In genomic region chr20:56504373-56505005, GRCh38 we compare ENCODE assay signal across 11 cellular contexts. TPM values are rescaled to one million over a fixed set of nuclear protein-coding genes. Genes with fewer than 3 reads are reported as not detected.
A peak's percentile ranks its signal among the peaks of the same experiment; 100 is the strongest.
DNase-seq lines count a peak whose midpoint lies in the region; ATAC-seq and TF ChIP-seq lines count a peak whose summit lies in the region.
"Had no signal": no experiment of that assay in that cellular context is flagged by ENCODE, and none has a peak within 500 bp of the region (broad histone marks: within the 10 kb centered on the region; RNA-seq: fewer than 3 reads in every experiment).

No MANE protein-coding gene starts in this region.

- no TSS peak for BruUV-seq in Calu3 (replicated peaks; lab: Mats Ljungman, UMichigan)

- no peaks in the 10 kb centered on the region for H3K36me3 ChIP-seq in prostate gland

- no peaks in the 10 kb centered on the region for H3K27me3 Mint-ChIP-seq in Calu3 (ENCODE audit: unreplicated experiment)
- H3K27me3 Mint-ChIP-seq in activated T-helper 1 cell treated with anti-CD3 and anti-CD28 coated beads, Interleukin-12 subunit alpha, Interleukin-12 subunit beta, Interleukin-2, Interleukin-4 antibody, amounts not matched to agents 30 ng/mL and 10 ng/mL and 1 ng/mL, durations not matched to agents 14 hours and 24 hours and 36 hours (ENCODE audit: insufficient read depth), result no peaks in the 10 kb centered on the region
- H3K27me3 Mint-ChIP-seq: central memory CD8-positive, alpha-beta T cell had no signal

- 76% methylated on average over 9 of the region's 9 CpGs for WGBS in prostate gland

- H3K4me1 Mint-ChIP-seq in Calu3 (ENCODE audit: low read depth, unreplicated experiment), result no peaks in the 10 kb centered on the region
- no peaks in the 10 kb centered on the region for H3K4me1 Mint-ChIP-seq in activated T-helper 1 cell treated with anti-CD3 and anti-CD28 coated beads, Interleukin-12 subunit alpha, Interleukin-12 subunit beta, Interleukin-2, Interleukin-4 antibody, amounts not matched to agents 30 ng/mL and 10 ng/mL and 1 ng/mL, durations not matched to agents 14 hours and 24 hours and 36 hours (ENCODE audit: low read depth)

- H3K4me1 ChIP-seq in prostate gland (replicated peaks), result no peaks in the 10 kb centered on the region

- intact Hi-C loops in Calu3 (cut with micrococcal nuclease; ENCODE audit: unreplicated experiment), result no loop called here
- intact Hi-C loops in activated T-helper 1 cell treated with anti-CD3 and anti-CD28 coated beads, Interleukin-12 subunit alpha, Interleukin-12 subunit beta, Interleukin-2, Interleukin-4 antibody, amounts not matched to agents 30 ng/mL and 10 ng/mL and 1 ng/mL, durations not matched to agents 14 hours and 24 hours and 36 hours (cut with micrococcal nuclease), result loop anchor here (1.0 to 10.0 kb wide), 3 partner anchors 104 to 260 kb away; partner anchors contain the start of genes AURKA, CSTF1 and MC3R
- intact Hi-C loops in prostate gland (cut with DNase I), result no loop called here

- ATAC-seq in GM19467 (IDR thresholded peaks at IDR 0.05; ENCODE audit: unreplicated experiment) (no peak), HG02610 (IDR thresholded peaks at IDR 0.05; ENCODE audit: unreplicated experiment) (no peak)

- no peak overlapping the region for H3K27ac ChIP-seq in prostate gland

- H3K36me3 Mint-ChIP-seq in Calu3 (ENCODE audit: insufficient read depth, unreplicated experiment), result no peaks in the 10 kb centered on the region
- peaks cover 27% of the 10 kb centered on the region for H3K36me3 Mint-ChIP-seq in activated T-helper 1 cell treated with anti-CD3 and anti-CD28 coated beads, Interleukin-12 subunit alpha, Interleukin-12 subunit beta, Interleukin-2, Interleukin-4 antibody, amounts not matched to agents 30 ng/mL and 10 ng/mL and 1 ng/mL, durations not matched to agents 14 hours and 24 hours and 36 hours (ENCODE audit: low read depth)

- H3K4me3 Mint-ChIP-seq in Calu3 (ENCODE audit: low read depth, unreplicated experiment), result no peak overlapping the region
- no peak overlapping the region for H3K4me3 Mint-ChIP-seq in activated T-helper 1 cell treated with anti-CD3 and anti-CD28 coated beads, Interleukin-12 subunit alpha, Interleukin-12 subunit beta, Interleukin-2, Interleukin-4 antibody, amounts not matched to agents 30 ng/mL and 10 ng/mL and 1 ng/mL, durations not matched to agents 14 hours and 24 hours and 36 hours
- H3K4me3 Mint-ChIP-seq: central memory CD8-positive, alpha-beta T cell had no signal

- no peaks in the 10 kb centered on the region for H3K9me3 Mint-ChIP-seq in Calu3 (ENCODE audit: low read depth, unreplicated experiment)
- no peaks in the 10 kb centered on the region for H3K9me3 Mint-ChIP-seq in activated T-helper 1 cell treated with anti-CD3 and anti-CD28 coated beads, Interleukin-12 subunit alpha, Interleukin-12 subunit beta, Interleukin-2, Interleukin-4 antibody, amounts not matched to agents 30 ng/mL and 10 ng/mL and 1 ng/mL, durations not matched to agents 14 hours and 24 hours and 36 hours
- H3K9me3 Mint-ChIP-seq: central memory CD8-positive, alpha-beta T cell had no signal

- TF ChIP-seq CTCF in Calu3 (IDR thresholded peaks at IDR 0.05; ENCODE audit: unreplicated experiment), result peak; percentile 31
- no peak for TF ChIP-seq CTCF in prostate gland (IDR thresholded peaks at IDR 0.05)

- CTCF ChIA-PET in Calu3 (lab: Charles Lee), result no interaction called here

- H3K4me3 ChIP-seq in prostate gland, result no peak overlapping the region

- TF ChIP-seq POLR2A in prostate gland (IDR thresholded peaks at IDR 0.05), result no peak

- no peak overlapping the region for H3K27ac Mint-ChIP-seq in Calu3 (ENCODE audit: unreplicated experiment)
- H3K27ac Mint-ChIP-seq in activated T-helper 1 cell treated with anti-CD3 and anti-CD28 coated beads, Interleukin-12 subunit alpha, Interleukin-12 subunit beta, Interleukin-2, Interleukin-4 antibody, amounts not matched to agents 30 ng/mL and 10 ng/mL and 1 ng/mL, durations not matched to agents 14 hours and 24 hours and 36 hours, result peak overlapping the region; percentile 63

- H3K9me3 ChIP-seq in prostate gland, result no peaks in the 10 kb centered on the region

- DNase-seq in Calu3, result no peak
- peak; percentile 12 for DNase-seq in HT-29 (ENCODE audit: low spot score)
- DNase-seq in activated T-helper 1 cell treated with anti-CD3 and anti-CD28 coated beads, Interleukin-12 subunit alpha, Interleukin-12 subunit beta, Interleukin-2, Interleukin-4 antibody, amounts not matched to agents 30 ng/mL and 10 ng/mL and 1 ng/mL, durations not matched to agents 14 hours and 24 hours and 36 hours (ENCODE audit: low spot score), result no peak
- DNase-seq in lung microvascular endothelial cell (ENCODE audit: low read depth in 2 of 2), result peak; percentile 11 to 17
- DNase-seq in prostate gland (ENCODE audit: low spot score), result no peak
- no peak for DNase-seq in NCI-H2081 (lab: John Stamatoyannopoulos, UW)

- H3K27me3 ChIP-seq in prostate gland (replicated peaks; ENCODE audit: insufficient read depth), result no peaks in the 10 kb centered on the region

RNA-seq across cellular contexts. Expression of gene FAM209A, which starts 20.1 kb away (rescaled TPM):
- total RNA-seq in Calu3 (2022) (0.40 and 0.95 TPM in 2 replicates), lung microvascular endothelial cell (not detected in 2 replicates), prostate gland (1 to 10 TPM in 1 of 2 donors, not detected in 1; 1.6 TPM)
- total RNA-seq in HT-29 (2014; rRNA removed; shearing (Covaris generic)), result 0.13 and 0.83 TPM in 2 replicates
- total RNA-seq in activated T-helper 1 cell treated with anti-CD3 and anti-CD28 coated beads, Interleukin-12 subunit alpha, Interleukin-12 subunit beta, Interleukin-2, Interleukin-4 antibody, amounts not matched to agents 30 ng/mL and 10 ng/mL and 1 ng/mL, durations not matched to agents 14 hours and 24 hours and 36 hours, result 1.3 and 1.5 TPM in 2 replicates
- total RNA-seq: renal cortical epithelial cell had no signal

RNA-seq across cellular contexts. Expression of gene FAM209B, which starts 28.6 kb away (rescaled TPM):
- not detected in 2 replicates for total RNA-seq in Calu3 (2022)
- not detected in 2 replicates for total RNA-seq in HT-29 (2014; rRNA removed; shearing (Covaris generic))
- total RNA-seq in activated T-helper 1 cell treated with anti-CD3 and anti-CD28 coated beads, Interleukin-12 subunit alpha, Interleukin-12 subunit beta, Interleukin-2, Interleukin-4 antibody, amounts not matched to agents 30 ng/mL and 10 ng/mL and 1 ng/mL, durations not matched to agents 14 hours and 24 hours and 36 hours, result 1.2 and 1.4 TPM in 2 replicates
- not detected in 2 replicates for total RNA-seq in lung microvascular endothelial cell
- total RNA-seq in prostate gland, result 1 to 10 TPM in 1 of 2 donors, not detected in 1; 7.6 TPM
- total RNA-seq: NCI-H460, renal cortical epithelial cell had no signal

RNA-seq across cellular contexts. Expression of gene RTF2, which starts 36.1 kb away (rescaled TPM):
- total RNA-seq in Calu3 (2022), result 67.2 and 68.7 TPM in 2 replicates
- 77.0 and 86.0 TPM in 2 replicates for total RNA-seq in HT-29 (2014; rRNA removed; shearing (Covaris generic))
- total RNA-seq in activated T-helper 1 cell treated with anti-CD3 and anti-CD28 coated beads, Interleukin-12 subunit alpha, Interleukin-12 subunit beta, Interleukin-2, Interleukin-4 antibody, amounts not matched to agents 30 ng/mL and 10 ng/mL and 1 ng/mL, durations not matched to agents 14 hours and 24 hours and 36 hours, result 106 and 113 TPM in 2 replicates
- 68.4 and 96.2 TPM in 2 replicates for total RNA-seq in lung microvascular endothelial cell
- total RNA-seq in prostate gland, result 10 to 100 TPM; 71.3 to 81.7 TPM

Comparison
In these comparisons a context has a peak if more than half of its experiments do, and no peak if none do; other contexts are left out.
1. DNase-seq: peak in HT-29 (single experiment) and lung microvascular endothelial cell (2 of 2); none in Calu3 (single experiment), activated T-helper 1 cell treated with anti-CD3 and anti-CD28 coated beads, Interleukin-12 subunit alpha, Interleukin-12 subunit beta, Interleukin-2, Interleukin-4 antibody, amounts not matched to agents 30 ng/mL and 10 ng/mL and 1 ng/mL, durations not matched to agents 14 hours and 24 hours and 36 hours (single experiment), prostate gland (single experiment) and NCI-H2081 (0 of 2).